1 cellular context compared by ENCODE assay signal in the genomic region with DNA sequence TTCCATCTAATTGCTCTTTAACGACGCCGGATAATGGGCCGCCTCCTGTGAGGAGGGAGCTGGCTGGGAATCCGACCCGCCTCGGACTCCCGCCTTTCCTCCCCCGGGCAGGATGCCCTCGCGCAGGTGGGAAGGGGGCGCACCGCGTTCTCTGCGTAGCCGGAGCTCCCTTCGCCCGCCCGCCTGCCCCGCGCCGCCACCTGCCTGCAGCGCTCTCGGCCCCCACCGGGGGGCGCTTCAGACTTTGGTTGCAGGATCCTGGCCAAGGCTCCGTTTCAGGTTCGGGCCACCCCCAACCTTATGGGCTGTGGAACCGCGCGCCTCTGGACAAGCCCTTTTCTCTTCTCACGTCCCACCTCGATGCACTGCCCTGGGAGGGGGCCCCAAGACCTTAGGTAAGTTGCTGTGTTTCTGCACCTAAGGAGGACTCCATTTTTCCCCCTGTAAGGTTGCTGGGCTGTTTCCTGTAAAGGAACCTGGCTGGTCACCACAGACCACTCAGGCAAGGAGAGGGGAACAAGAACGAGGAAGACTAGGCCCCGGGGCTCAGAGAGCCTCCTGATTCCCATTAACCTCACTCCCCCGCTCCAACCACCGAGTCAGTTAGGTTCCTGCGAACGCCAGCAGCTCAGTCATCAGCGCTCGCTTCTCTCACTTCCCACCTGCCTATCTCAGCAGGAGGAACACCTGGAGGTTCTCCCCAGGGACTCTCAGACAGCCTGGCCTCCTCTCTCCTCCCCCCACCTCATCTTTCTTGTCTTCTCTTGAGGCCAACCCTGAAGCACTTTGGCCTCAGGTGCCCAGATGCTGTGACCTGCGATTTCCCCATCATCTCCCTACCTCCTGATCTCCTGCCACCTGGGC.
TF ChIP-seq lines count a peak whose summit lies in the region.

No MANE protein-coding gene starts in this region.

TF ChIP-seq in HEK293, 187 proteins besides CTCF, POLR2A, EP300 and RAD21 (continued from another document and continues in another):
- TF ChIP-seq ZNF660 (tag by site-specific recombination; IDR thresholded peaks at IDR 0.05) (peak; percentile 62; the same call in 1 of the 2 replicates), ZNF571 (tag by site-specific recombination; IDR thresholded peaks at IDR 0.05) (no peak), ZNF777 (tag by site-specific recombination; IDR thresholded peaks at IDR 0.05; ENCODE audit: borderline replicate concordance) (no peak), KLF16 (tag by site-specific recombination; IDR thresholded peaks at IDR 0.05) (no peak), ZNF302 (tag by site-specific recombination; IDR thresholded peaks at IDR 0.05; ENCODE audit: low read depth) (no peak), ZNF785 (tag by site-specific recombination; IDR thresholded peaks at IDR 0.05) (no peak), ZNF670 (tag by site-specific recombination; IDR thresholded peaks at IDR 0.05; ENCODE audit: low read depth) (no peak), SCRT2 (tag by site-specific recombination; IDR thresholded peaks at IDR 0.05) (no peak), ZNF121 (tag by site-specific recombination; IDR thresholded peaks at IDR 0.05) (peak; percentile 27; the same call in 1 of the 2 replicates), KLF9 (tag by site-specific recombination; IDR thresholded peaks at IDR 0.05; ENCODE audit: low read depth) (no peak; the same call in 1 of the 2 replicates), ZNF549 (tag by site-specific recombination; IDR thresholded peaks at IDR 0.05) (no peak), ZFP3 (tag by site-specific recombination; IDR thresholded peaks at IDR 0.05; ENCODE audit: low read depth) (no peak), ZXDB (tag by site-specific recombination; IDR thresholded peaks at IDR 0.05) (no peak), YY1 (tag by site-specific recombination; IDR thresholded peaks at IDR 0.05) (no peak), ZNF768 (tag by site-specific recombination; IDR thresholded peaks at IDR 0.05) (no peak), MZF1 (tag by site-specific recombination; IDR thresholded peaks at IDR 0.05; ENCODE audit: borderline replicate concordance) (no peak), ZBTB17 (tag by site-specific recombination; IDR thresholded peaks at IDR 0.05) (peak; percentile 30), ZNF335 (tag by site-specific recombination; conservative IDR thresholded peaks at IDR 0.05) (peak; percentile 86), ZNF792 (tag by site-specific recombination; IDR thresholded peaks at IDR 0.05) (no peak), ZFP37 (tag by site-specific recombination; IDR thresholded peaks at IDR 0.05) (no peak), SETDB1 (IDR thresholded peaks at IDR 0.05; ENCODE audit: insufficient read length, low read length) (no peak), ZNF544 (tag by site-specific recombination; IDR thresholded peaks at IDR 0.05) (no peak), ZNF138 (tag by site-specific recombination; IDR thresholded peaks at IDR 0.05; ENCODE audit: borderline replicate concordance) (no peak), ZSCAN16 (tag by site-specific recombination; IDR thresholded peaks at IDR 0.05) (no peak), ZBTB48 (tag by site-specific recombination; IDR thresholded peaks at IDR 0.05) (no peak), GLIS1 (tag by site-specific recombination; IDR thresholded peaks at IDR 0.05) (peak; percentile 95), ZNF23 (tag by site-specific recombination; IDR thresholded peaks at IDR 0.05; ENCODE audit: borderline replicate concordance) (no peak), ZNF239 (tag by site-specific recombination; IDR thresholded peaks at IDR 0.05) (no peak), KLF8 (tag by site-specific recombination; IDR thresholded peaks at IDR 0.05) (no peak), ZNF623 (tag by site-specific recombination; IDR thresholded peaks at IDR 0.05) (no peak), ZNF473 (tag by site-specific recombination; IDR thresholded peaks at IDR 0.05) (no peak), ZNF112 (tag by site-specific recombination; IDR thresholded peaks at IDR 0.05) (no peak), ZNF837 (tag by site-specific recombination; IDR thresholded peaks at IDR 0.05) (no peak), ZNF311 (tag by site-specific recombination; IDR thresholded peaks at IDR 0.05; ENCODE audit: borderline replicate concordance) (no peak), ZNF626 (tag by site-specific recombination; IDR thresholded peaks at IDR 0.05) (no peak), ZSCAN23 (tag by site-specific recombination; IDR thresholded peaks at IDR 0.05) (no peak), SALL2 (tag by site-specific recombination; IDR thresholded peaks at IDR 0.05; ENCODE audit: borderline replicate concordance) (no peak), ZNF214 (tag by site-specific recombination; IDR thresholded peaks at IDR 0.05; ENCODE audit: borderline replicate concordance) (no peak), ZNF416 (tag by site-specific recombination; IDR thresholded peaks at IDR 0.05) (no peak)
- TF ChIP-seq, protein P1, sequence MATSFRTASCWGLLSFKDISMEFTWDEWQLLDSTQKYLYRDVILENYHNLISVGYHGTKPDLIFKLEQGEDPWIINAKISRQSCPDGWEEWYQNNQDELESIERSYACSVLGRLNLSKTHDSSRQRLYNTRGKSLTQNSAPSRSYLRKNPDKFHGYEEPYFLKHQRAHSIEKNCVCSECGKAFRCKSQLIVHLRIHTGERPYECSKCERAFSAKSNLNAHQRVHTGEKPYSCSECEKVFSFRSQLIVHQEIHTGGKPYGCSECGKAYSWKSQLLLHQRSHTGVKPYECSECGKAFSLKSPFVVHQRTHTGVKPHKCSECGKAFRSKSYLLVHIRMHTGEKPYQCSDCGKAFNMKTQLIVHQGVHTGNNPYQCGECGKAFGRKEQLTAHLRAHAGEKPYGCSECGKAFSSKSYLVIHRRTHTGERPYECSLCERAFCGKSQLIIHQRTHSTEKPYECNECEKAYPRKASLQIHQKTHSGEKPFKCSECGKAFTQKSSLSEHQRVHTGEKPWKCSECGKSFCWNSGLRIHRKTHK (tag by site-specific recombination; IDR thresholded peaks at IDR 0.05): no peak
- TF ChIP-seq, protein P2, sequence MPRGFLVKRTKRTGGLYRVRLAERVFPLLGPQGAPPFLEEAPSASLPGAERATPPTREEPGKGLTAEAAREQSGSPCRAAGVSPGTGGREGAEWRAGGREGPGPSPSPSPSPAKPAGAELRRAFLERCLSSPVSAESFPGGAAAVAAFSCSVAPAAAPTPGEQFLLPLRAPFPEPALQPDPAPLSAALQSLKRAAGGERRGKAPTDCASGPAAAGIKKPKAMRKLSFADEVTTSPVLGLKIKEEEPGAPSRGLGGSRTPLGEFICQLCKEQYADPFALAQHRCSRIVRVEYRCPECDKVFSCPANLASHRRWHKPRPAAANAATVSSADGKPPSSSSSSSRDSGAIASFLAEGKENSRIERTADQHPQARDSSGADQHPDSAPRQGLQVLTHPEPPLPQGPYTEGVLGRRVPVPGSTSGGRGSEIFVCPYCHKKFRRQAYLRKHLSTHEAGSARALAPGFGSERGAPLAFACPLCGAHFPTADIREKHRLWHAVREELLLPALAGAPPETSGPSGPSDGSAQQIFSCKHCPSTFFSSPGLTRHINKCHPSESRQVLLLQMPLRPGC (tag by site-specific recombination; IDR thresholded peaks at IDR 0.05): no peak
- TF ChIP-seq, protein P3, sequence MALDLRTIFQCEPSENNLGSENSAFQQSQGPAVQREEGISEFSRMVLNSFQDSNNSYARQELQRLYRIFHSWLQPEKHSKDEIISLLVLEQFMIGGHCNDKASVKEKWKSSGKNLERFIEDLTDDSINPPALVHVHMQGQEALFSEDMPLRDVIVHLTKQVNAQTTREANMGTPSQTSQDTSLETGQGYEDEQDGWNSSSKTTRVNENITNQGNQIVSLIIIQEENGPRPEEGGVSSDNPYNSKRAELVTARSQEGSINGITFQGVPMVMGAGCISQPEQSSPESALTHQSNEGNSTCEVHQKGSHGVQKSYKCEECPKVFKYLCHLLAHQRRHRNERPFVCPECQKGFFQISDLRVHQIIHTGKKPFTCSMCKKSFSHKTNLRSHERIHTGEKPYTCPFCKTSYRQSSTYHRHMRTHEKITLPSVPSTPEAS (tag by site-specific recombination; IDR thresholded peaks at IDR 0.05): no peak
- TF ChIP-seq, protein P4, sequence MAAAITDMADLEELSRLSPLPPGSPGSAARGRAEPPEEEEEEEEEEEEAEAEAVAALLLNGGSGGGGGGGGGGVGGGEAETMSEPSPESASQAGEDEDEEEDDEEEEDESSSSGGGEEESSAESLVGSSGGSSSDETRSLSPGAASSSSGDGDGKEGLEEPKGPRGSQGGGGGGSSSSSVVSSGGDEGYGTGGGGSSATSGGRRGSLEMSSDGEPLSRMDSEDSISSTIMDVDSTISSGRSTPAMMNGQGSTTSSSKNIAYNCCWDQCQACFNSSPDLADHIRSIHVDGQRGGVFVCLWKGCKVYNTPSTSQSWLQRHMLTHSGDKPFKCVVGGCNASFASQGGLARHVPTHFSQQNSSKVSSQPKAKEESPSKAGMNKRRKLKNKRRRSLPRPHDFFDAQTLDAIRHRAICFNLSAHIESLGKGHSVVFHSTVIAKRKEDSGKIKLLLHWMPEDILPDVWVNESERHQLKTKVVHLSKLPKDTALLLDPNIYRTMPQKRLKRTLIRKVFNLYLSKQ (tag by site-specific recombination; IDR thresholded peaks at IDR 0.05; ENCODE audit: borderline replicate concordance): no peak
- TF ChIP-seq, protein P5, sequence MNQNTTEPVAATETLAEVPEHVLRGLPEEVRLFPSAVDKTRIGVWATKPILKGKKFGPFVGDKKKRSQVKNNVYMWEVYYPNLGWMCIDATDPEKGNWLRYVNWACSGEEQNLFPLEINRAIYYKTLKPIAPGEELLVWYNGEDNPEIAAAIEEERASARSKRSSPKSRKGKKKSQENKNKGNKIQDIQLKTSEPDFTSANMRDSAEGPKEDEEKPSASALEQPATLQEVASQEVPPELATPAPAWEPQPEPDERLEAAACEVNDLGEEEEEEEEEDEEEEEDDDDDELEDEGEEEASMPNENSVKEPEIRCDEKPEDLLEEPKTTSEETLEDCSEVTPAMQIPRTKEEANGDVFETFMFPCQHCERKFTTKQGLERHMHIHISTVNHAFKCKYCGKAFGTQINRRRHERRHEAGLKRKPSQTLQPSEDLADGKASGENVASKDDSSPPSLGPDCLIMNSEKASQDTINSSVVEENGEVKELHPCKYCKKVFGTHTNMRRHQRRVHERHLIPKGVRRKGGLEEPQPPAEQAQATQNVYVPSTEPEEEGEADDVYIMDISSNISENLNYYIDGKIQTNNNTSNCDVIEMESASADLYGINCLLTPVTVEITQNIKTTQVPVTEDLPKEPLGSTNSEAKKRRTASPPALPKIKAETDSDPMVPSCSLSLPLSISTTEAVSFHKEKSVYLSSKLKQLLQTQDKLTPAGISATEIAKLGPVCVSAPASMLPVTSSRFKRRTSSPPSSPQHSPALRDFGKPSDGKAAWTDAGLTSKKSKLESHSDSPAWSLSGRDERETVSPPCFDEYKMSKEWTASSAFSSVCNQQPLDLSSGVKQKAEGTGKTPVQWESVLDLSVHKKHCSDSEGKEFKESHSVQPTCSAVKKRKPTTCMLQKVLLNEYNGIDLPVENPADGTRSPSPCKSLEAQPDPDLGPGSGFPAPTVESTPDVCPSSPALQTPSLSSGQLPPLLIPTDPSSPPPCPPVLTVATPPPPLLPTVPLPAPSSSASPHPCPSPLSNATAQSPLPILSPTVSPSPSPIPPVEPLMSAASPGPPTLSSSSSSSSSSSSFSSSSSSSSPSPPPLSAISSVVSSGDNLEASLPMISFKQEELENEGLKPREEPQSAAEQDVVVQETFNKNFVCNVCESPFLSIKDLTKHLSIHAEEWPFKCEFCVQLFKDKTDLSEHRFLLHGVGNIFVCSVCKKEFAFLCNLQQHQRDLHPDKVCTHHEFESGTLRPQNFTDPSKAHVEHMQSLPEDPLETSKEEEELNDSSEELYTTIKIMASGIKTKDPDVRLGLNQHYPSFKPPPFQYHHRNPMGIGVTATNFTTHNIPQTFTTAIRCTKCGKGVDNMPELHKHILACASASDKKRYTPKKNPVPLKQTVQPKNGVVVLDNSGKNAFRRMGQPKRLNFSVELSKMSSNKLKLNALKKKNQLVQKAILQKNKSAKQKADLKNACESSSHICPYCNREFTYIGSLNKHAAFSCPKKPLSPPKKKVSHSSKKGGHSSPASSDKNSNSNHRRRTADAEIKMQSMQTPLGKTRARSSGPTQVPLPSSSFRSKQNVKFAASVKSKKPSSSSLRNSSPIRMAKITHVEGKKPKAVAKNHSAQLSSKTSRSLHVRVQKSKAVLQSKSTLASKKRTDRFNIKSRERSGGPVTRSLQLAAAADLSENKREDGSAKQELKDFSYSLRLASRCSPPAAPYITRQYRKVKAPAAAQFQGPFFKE (tag by site-specific recombination; IDR thresholded peaks at IDR 0.05; ENCODE audit: borderline replicate concordance): no peak
- TF ChIP-seq, protein P6, sequence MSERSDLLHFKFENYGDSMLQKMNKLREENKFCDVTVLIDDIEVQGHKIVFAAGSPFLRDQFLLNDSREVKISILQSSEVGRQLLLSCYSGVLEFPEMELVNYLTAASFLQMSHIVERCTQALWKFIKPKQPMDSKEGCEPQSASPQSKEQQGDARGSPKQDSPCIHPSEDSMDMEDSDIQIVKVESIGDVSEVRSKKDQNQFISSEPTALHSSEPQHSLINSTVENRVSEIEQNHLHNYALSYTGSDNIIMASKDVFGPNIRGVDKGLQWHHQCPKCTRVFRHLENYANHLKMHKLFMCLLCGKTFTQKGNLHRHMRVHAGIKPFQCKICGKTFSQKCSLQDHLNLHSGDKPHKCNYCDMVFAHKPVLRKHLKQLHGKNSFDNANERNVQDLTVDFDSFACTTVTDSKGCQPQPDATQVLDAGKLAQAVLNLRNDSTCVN (tag by site-specific recombination; optimal IDR thresholded peaks at IDR 0.05): peak; percentile 45
- TF ChIP-seq, protein P7, sequence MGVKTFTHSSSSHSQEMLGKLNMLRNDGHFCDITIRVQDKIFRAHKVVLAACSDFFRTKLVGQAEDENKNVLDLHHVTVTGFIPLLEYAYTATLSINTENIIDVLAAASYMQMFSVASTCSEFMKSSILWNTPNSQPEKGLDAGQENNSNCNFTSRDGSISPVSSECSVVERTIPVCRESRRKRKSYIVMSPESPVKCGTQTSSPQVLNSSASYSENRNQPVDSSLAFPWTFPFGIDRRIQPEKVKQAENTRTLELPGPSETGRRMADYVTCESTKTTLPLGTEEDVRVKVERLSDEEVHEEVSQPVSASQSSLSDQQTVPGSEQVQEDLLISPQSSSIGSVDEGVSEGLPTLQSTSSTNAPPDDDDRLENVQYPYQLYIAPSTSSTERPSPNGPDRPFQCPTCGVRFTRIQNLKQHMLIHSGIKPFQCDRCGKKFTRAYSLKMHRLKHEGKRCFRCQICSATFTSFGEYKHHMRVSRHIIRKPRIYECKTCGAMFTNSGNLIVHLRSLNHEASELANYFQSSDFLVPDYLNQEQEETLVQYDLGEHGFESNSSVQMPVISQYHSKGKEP (tag by site-specific recombination; IDR thresholded peaks at IDR 0.05): no peak
- TF ChIP-seq, protein P8, sequence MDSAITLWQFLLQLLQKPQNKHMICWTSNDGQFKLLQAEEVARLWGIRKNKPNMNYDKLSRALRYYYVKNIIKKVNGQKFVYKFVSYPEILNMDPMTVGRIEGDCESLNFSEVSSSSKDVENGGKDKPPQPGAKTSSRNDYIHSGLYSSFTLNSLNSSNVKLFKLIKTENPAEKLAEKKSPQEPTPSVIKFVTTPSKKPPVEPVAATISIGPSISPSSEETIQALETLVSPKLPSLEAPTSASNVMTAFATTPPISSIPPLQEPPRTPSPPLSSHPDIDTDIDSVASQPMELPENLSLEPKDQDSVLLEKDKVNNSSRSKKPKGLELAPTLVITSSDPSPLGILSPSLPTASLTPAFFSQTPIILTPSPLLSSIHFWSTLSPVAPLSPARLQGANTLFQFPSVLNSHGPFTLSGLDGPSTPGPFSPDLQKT (IDR thresholded peaks at IDR 0.05; ENCODE audit: borderline replicate concordance, low read depth, low read length): no peak
